In the genomic region with DNA sequence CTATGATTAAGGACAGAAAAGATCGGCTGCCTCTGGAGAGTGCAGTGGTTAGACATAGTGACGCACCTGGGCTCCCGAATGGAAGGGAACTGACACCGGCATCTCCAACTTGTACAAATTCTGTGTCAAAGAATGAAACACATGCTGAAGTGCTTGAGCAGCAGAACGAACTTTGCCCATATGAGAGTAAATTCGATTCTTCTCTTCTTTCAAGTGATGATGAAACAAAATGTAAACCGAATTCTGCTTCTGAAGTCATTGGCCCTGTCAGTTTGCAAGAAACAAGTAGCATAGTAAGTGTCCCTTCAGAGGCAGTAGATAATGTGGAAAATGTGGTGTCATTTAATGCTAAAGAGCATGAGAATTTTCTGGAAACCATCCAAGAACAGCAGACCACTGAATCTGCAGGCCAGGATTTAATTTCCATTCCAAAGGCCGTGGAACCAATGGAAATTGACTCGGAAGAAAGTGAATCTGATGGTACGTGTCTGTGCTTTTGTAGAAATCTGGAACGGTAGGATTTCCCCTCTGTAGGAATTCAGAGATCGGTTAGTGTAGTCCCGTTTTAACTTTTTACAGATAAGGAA, we compare ENCODE assay signal across 19 cellular contexts.
"Had no signal": no experiment of that assay in that cellular context is flagged by ENCODE, and none has a peak within 500 bp of the region (broad histone marks: within the 10 kb centered on the region; RNA-seq: fewer than 3 reads in every experiment).

No MANE protein-coding gene starts in this region.

- H3K4me3 ChIP-seq: esophagus squamous epithelium, hepatocyte had no signal

- H3K27me3 Mint-ChIP-seq: activated CD4-positive, alpha-beta T cell treated with anti-CD3 and anti-CD28 coated beads, Interleukin-2, amount 10 ng/mL, durations not matched to agents 24 days and 14 days; activated naive CD8-positive, alpha-beta T cell treated with anti-CD3 and anti-CD28 coated beads, Interleukin-2, amount 10 ng/mL, durations not matched to agents 7 days and 5 days; central memory CD8-positive, alpha-beta T cell; stimulated activated memory B cell treated with anti-CD40 and anti-IgM and Interleukin-4, amounts not matched to agents 10 μg/mL and 1 μg/mL and 100 μg/mL, for 72 hours had no signal

- DNase-seq: activated CD4-positive, alpha-beta T cell treated with anti-CD3 and anti-CD28 coated beads, Interleukin-2, amount 10 ng/mL, durations not matched to agents 24 days and 14 days; activated CD8-positive, alpha-beta memory T cell treated with anti-CD3 and anti-CD28 coated beads, Interleukin-2, amount 50 U/mL, for 4 hours; activated naive CD8-positive, alpha-beta T cell treated with anti-CD3 and anti-CD28 coated beads, Interleukin-2, amount 10 ng/mL, durations not matched to agents 7 days and 5 days; anterior cingulate cortex; brain microvascular endothelial cell; cortex of kidney; effector CD8-positive, alpha-beta T cell; esophagus squamous epithelium; left cardiac atrium; midbrain; stimulated activated CD4-positive, alpha-beta T cell treated with anti-CD3 and anti-CD28 coated beads, Interleukin-4, amount 100 ng/mL, for 24 hours; T1000 had no signal

- H3K27ac ChIP-seq: brain microvascular endothelial cell, esophagus squamous epithelium, hepatocyte, parathyroid adenoma had no signal

- H3K27me3 ChIP-seq: brain microvascular endothelial cell, esophagus squamous epithelium, hepatocyte had no signal

- H3K27ac Mint-ChIP-seq: activated CD4-positive, alpha-beta T cell treated with anti-CD3 and anti-CD28 coated beads, Interleukin-2, amount 10 ng/mL, durations not matched to agents 24 days and 14 days; activated naive CD8-positive, alpha-beta T cell treated with anti-CD3 and anti-CD28 coated beads, Interleukin-2, amount 10 ng/mL, durations not matched to agents 7 days and 5 days; activated T-helper 1 cell treated with anti-CD3 and anti-CD28 coated beads, Interleukin-12 subunit alpha, Interleukin-12 subunit beta, Interleukin-2, Interleukin-4 antibody, amounts not matched to agents 30 ng/mL and 10 ng/mL and 1 ng/mL, durations not matched to agents 14 hours and 24 hours and 36 hours; nephron; stimulated activated memory B cell treated with anti-CD40 and anti-IgM and Interleukin-4, amounts not matched to agents 10 μg/mL and 1 μg/mL and 100 μg/mL, for 72 hours had no signal

- H3K9me3 ChIP-seq: esophagus squamous epithelium had no signal

- H3K4me3 Mint-ChIP-seq: activated CD4-positive, alpha-beta T cell treated with anti-CD3 and anti-CD28 coated beads, Interleukin-2, amount 10 ng/mL, durations not matched to agents 24 days and 14 days; activated naive CD8-positive, alpha-beta T cell treated with anti-CD3 and anti-CD28 coated beads, Interleukin-2, amount 10 ng/mL, durations not matched to agents 7 days and 5 days; activated T-helper 1 cell treated with anti-CD3 and anti-CD28 coated beads, Interleukin-12 subunit alpha, Interleukin-12 subunit beta, Interleukin-2, Interleukin-4 antibody, amounts not matched to agents 30 ng/mL and 10 ng/mL and 1 ng/mL, durations not matched to agents 14 hours and 24 hours and 36 hours; central memory CD8-positive, alpha-beta T cell; nephron; stimulated activated memory B cell treated with anti-CD40 and anti-IgM and Interleukin-4, amounts not matched to agents 10 μg/mL and 1 μg/mL and 100 μg/mL, for 72 hours had no signal

- H3K4me1 ChIP-seq: parathyroid adenoma had no signal

- ATAC-seq: sciatic nerve; stimulated activated memory B cell treated with anti-CD40 and anti-IgM and Interleukin-4, amounts not matched to agents 10 μg/mL and 1 μg/mL and 100 μg/mL, for 72 hours had no signal

- H3K9me3 Mint-ChIP-seq: activated CD4-positive, alpha-beta T cell treated with anti-CD3 and anti-CD28 coated beads, Interleukin-2, amount 10 ng/mL, durations not matched to agents 24 days and 14 days; activated naive CD8-positive, alpha-beta T cell treated with anti-CD3 and anti-CD28 coated beads, Interleukin-2, amount 10 ng/mL, durations not matched to agents 7 days and 5 days; activated T-helper 1 cell treated with anti-CD3 and anti-CD28 coated beads, Interleukin-12 subunit alpha, Interleukin-12 subunit beta, Interleukin-2, Interleukin-4 antibody, amounts not matched to agents 30 ng/mL and 10 ng/mL and 1 ng/mL, durations not matched to agents 14 hours and 24 hours and 36 hours; central memory CD8-positive, alpha-beta T cell; stimulated activated memory B cell treated with anti-CD40 and anti-IgM and Interleukin-4, amounts not matched to agents 10 μg/mL and 1 μg/mL and 100 μg/mL, for 72 hours had no signal

- H3K4me1 Mint-ChIP-seq: nephron had no signal
